ENCODE assay signal across 9 cellular contexts in genomic region chr6:163943647-163944395, GRCh38.
A peak's percentile ranks its signal among the peaks of the same experiment; 100 is the strongest.
DNase-seq lines count a peak whose midpoint lies in the region; ATAC-seq and TF ChIP-seq lines count a peak whose summit lies in the region.
"Had no signal": no experiment of that assay in that cellular context is flagged by ENCODE, and none has a peak within 500 bp of the region (broad histone marks: within the 10 kb centered on the region; RNA-seq: fewer than 3 reads in every experiment).

No MANE protein-coding gene starts in this region.

- H3K27me3 ChIP-seq in GM23338 (ENCODE audit: insufficient read depth) (no peaks in the 10 kb centered on the region), hepatocyte (peaks cover 3% of the 10 kb centered on the region)

- no TSS peak for BruUV-seq in Calu3 (replicated peaks; lab: Mats Ljungman, UMichigan)

- DNase-seq in GM23338 (ENCODE audit: low spot score) (peak; percentile 93), astrocyte of the spinal cord (ENCODE audit: low read depth, low spot score) (peak; percentile 54), hepatocyte (ENCODE audit: low spot score) (peak; percentile 39), posterior cingulate gyrus (peak; percentile 57 to 94 (median 70)), Calu3 (no peak), ACHN (no peak), NCI-H187 treated with DMSO at 0.1 percent for 48 hours (lab: John Stamatoyannopoulos, UW) (no peak)
- DNase-seq in activated CD8-positive, alpha-beta memory T cell treated with anti-CD3 and anti-CD28 coated beads, Interleukin-2, amount 50 U/mL, for 48 hours = no peak
- DNase-seq: kidney glomerular epithelial cell had no signal

- H3K9me3 Mint-ChIP-seq in GM23338 (no peaks in the 10 kb centered on the region), Calu3 (ENCODE audit: low read depth, unreplicated experiment) (peaks cover 6% of the 10 kb centered on the region)

- no peaks in the 10 kb centered on the region for H3K9me3 ChIP-seq in hepatocyte (ENCODE audit: low read depth)

- H3K36me3 ChIP-seq in GM23338 (ENCODE audit: insufficient read depth) (no peaks in the 10 kb centered on the region), hepatocyte (replicated peaks; ENCODE audit: insufficient read depth, low read depth) (no peaks in the 10 kb centered on the region)

- intact Hi-C loops in posterior cingulate gyrus (cut with DNase I) (loop anchor here (5.0 kb wide), 1 partner anchor 517 kb away; no protein-coding TSS in a partner anchor), Calu3 (cut with micrococcal nuclease; ENCODE audit: unreplicated experiment) (no loop called here)

- peak overlapping the region; percentile 84 for H3K27ac ChIP-seq in GM23338 (ENCODE audit: low read depth)
- H3K27ac ChIP-seq in hepatocyte = no peak overlapping the region

- H3K4me3 Mint-ChIP-seq in GM23338 = peak overlapping the region; percentile 64
- no peak overlapping the region for H3K4me3 Mint-ChIP-seq in Calu3 (ENCODE audit: low read depth, unreplicated experiment)

- 0 out of 2 replicates have a peak, but pooled peaks cover 6% of the 10 kb centered on the region for H3K9me2 ChIP-seq in GM23338 (ENCODE audit: insufficient read depth)
- no peaks in the 10 kb centered on the region for H3K9me2 ChIP-seq in hepatocyte (replicated peaks; ENCODE audit: insufficient read depth)

- H3F3A ChIP-seq in GM23338 (replicated peaks; ENCODE audit: low read depth) = 0 out of 2 replicates have a peak, but pooled peaks cover 2% of the 10 kb centered on the region

- no peaks in the 10 kb centered on the region for H3K79me2 ChIP-seq in GM23338 (replicated peaks; ENCODE audit: insufficient read depth)
- no peaks in the 10 kb centered on the region for H3K79me2 ChIP-seq in hepatocyte

- TF ChIP-seq CTCF in GM23338 (conservative IDR thresholded peaks at IDR 0.05; ENCODE audit: low read depth in 2 of 2) (no peak), astrocyte of the spinal cord (IDR thresholded peaks at IDR 0.05; ENCODE audit: low read depth, low read length) (no peak), hepatocyte (IDR thresholded peaks at IDR 0.05; ENCODE audit: poor library complexity) (no peak), Calu3 (IDR thresholded peaks at IDR 0.05; ENCODE audit: unreplicated experiment) (no peak)

- H3K27me3 Mint-ChIP-seq in GM23338 (ENCODE audit: insufficient read depth, low read depth, poor library complexity) (peaks cover 7% of the 10 kb centered on the region), Calu3 (ENCODE audit: unreplicated experiment) (peaks cover 13% of the 10 kb centered on the region)

- peak overlapping the region; percentile 43 for H3K4me3 ChIP-seq in GM23338
- H3K4me3 ChIP-seq in astrocyte of the spinal cord (ENCODE audit: low read depth, low read length) = peak overlapping the region; percentile 31
- no peak overlapping the region for H3K4me3 ChIP-seq in hepatocyte

- H3K27ac Mint-ChIP-seq in GM23338 = peak overlapping the region; percentile 94
- no peak overlapping the region for H3K27ac Mint-ChIP-seq in Calu3 (ENCODE audit: unreplicated experiment)

- in situ Hi-C loops in astrocyte of the spinal cord (cut with HindIII; ENCODE audit: low sequenced_read_pairs) = no loop called here
- in situ Hi-C loops in ACHN (cut with HindIII; ENCODE audit: low pct_ligation_motif_present, low pct_unique_long_range_greater_than_20kb, low sequenced_read_pairs) = no loop called here

- H3K4me1 Mint-ChIP-seq in GM23338 = peaks cover 71% of the 10 kb centered on the region
- H3K4me1 Mint-ChIP-seq in Calu3 (ENCODE audit: low read depth, unreplicated experiment) = peaks cover 14% of the 10 kb centered on the region

- H2AFZ ChIP-seq in GM23338 = peak overlapping the region; percentile 49; the same call in 1 of the 2 replicates
- no peak overlapping the region for H2AFZ ChIP-seq in hepatocyte

- H3K4me2 ChIP-seq in GM23338 = peak overlapping the region; percentile 66
- peak overlapping the region; percentile 65 for H3K4me2 ChIP-seq in hepatocyte

- H3K36me3 Mint-ChIP-seq in GM23338 (ENCODE audit: low read depth) = peaks cover 8% of the 10 kb centered on the region; the same call in 2 of the 3 replicates
- no peaks in the 10 kb centered on the region for H3K36me3 Mint-ChIP-seq in Calu3 (ENCODE audit: insufficient read depth, unreplicated experiment)

- CTCF ChIA-PET in Calu3 (lab: Charles Lee) = no interaction called here

- ATAC-seq in GM23338 = peak; percentile 86

- no peaks in the 10 kb centered on the region for H4K20me1 ChIP-seq in GM23338 (replicated peaks; ENCODE audit: insufficient read depth)
- H4K20me1 ChIP-seq in hepatocyte (ENCODE audit: insufficient read depth, poor library complexity, severe bottlenecking) = no peaks in the 10 kb centered on the region

- WGBS in hepatocyte (ENCODE audit: low lambda C conversion rate, missing lambda C conversion rate) = 26% methylated on average over 14 of the region's 14 CpGs

- H3K4me1 ChIP-seq in GM23338 (ENCODE audit: insufficient read depth) (peaks cover 59% of the 10 kb centered on the region), hepatocyte (ENCODE audit: insufficient read depth) (no peaks in the 10 kb centered on the region)

TF ChIP-seq in GM23338, 12 proteins besides CTCF, POLR2A, EP300 and RAD21:
- TF ChIP-seq ZNF462 (CRISPR knock-in tag; IDR thresholded peaks at IDR 0.05) = peak; percentile 14; the same call in 1 of the 2 replicates
- no peak for TF ChIP-seq EZH2phosphoT487 (IDR thresholded peaks at IDR 0.05; ENCODE audit: unreplicated experiment)

Comparison
In these comparisons a context has a peak if more than half of its experiments do, and no peak if none do; other contexts are left out.
1. DNase-seq: peak in GM23338 (single experiment), astrocyte of the spinal cord (single experiment), hepatocyte (single experiment) and posterior cingulate gyrus (10 of 10); none in Calu3 (single experiment), activated CD8-positive, alpha-beta memory T cell treated with anti-CD3 and anti-CD28 coated beads, Interleukin-2, amount 50 U/mL, for 48 hours (single experiment), ACHN (single experiment) and NCI-H187 treated with DMSO at 0.1 percent for 48 hours (single experiment).